12 cellular contexts compared by ENCODE assay signal in the genomic region with DNA sequence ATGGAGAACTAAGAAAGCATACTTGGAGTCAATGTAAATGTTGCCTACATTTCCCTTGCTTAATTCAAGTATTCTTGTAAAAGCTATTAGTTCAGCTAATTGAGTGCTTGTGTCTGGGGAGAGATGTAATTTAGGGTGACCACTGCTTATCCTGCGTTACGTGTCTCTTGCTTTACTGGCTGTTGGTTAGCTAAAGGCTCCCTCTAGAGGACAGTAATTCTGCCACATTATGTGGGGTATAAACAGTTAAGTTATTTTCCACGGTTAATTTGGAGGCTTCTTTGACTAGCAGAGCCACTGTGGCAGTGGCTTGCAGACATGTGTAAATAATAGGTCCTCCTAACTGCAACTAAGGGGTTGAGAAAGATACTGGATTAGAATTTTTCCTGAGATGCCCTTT. TPM values are rescaled to one million over a fixed set of nuclear protein-coding genes. Genes with fewer than 3 reads are reported as not detected.
DNase-seq lines count a peak whose midpoint lies in the region; ATAC-seq and TF ChIP-seq lines count a peak whose summit lies in the region.
"Had no signal": no experiment of that assay in that cellular context is flagged by ENCODE, and none has a peak within 500 bp of the region (broad histone marks: within the 10 kb centered on the region; RNA-seq: fewer than 3 reads in every experiment).

No MANE protein-coding gene starts in this region.

- H3K27me3 ChIP-seq in SK-N-SH (ENCODE audit: insufficient read depth) = no peaks in the 10 kb centered on the region
- H3K27me3 ChIP-seq in transverse colon = no peaks in the 10 kb centered on the region
- no peaks in the 10 kb centered on the region for H3K27me3 ChIP-seq in dorsolateral prefrontal cortex
- H3K27me3 ChIP-seq: left lung, uterus had no signal

- no peak overlapping the region for H3K9ac ChIP-seq in SK-N-SH

- no peak overlapping the region for H3K27ac ChIP-seq in SK-N-SH (ENCODE audit: low read depth in 2 of 2, low read length in 1 of 2)
- no peak overlapping the region for H3K27ac ChIP-seq in transverse colon
- no peak overlapping the region for H3K27ac ChIP-seq in dorsolateral prefrontal cortex
- H3K27ac ChIP-seq: left lung, uterus had no signal

- WGBS in SK-N-SH (ENCODE audit: low lambda C conversion rate) = 0% methylated on average over 3 of the region's 3 CpGs
- WGBS in transverse colon (ENCODE audit: low coverage in 1 of 2), 2 donors = 52 to 55% methylated on average over 2 to 3 of the region's 3 CpGs

- no peak overlapping the region for H3K4me3 ChIP-seq in SK-N-SH (ENCODE audit: low read depth in 2 of 2, low read length in 1 of 2)
- no peak overlapping the region for H3K4me3 ChIP-seq in choroid plexus epithelial cell (ENCODE audit: low read depth, low read length)
- no peak overlapping the region for H3K4me3 ChIP-seq in transverse colon
- H3K4me3 ChIP-seq in dorsolateral prefrontal cortex = no peak overlapping the region
- H3K4me3 ChIP-seq: left lung, uterus had no signal

- peak; percentile 26 for TF ChIP-seq RAD21 in SK-N-SH (IDR thresholded peaks at IDR 0.05; ENCODE audit: low read length)

- H3K9me2 ChIP-seq in SK-N-SH = no peaks in the 10 kb centered on the region

- no peaks in the 10 kb centered on the region for H3K79me2 ChIP-seq in SK-N-SH (ENCODE audit: insufficient read depth)

- intact Hi-C loops in transverse colon (cut with DNase I; ENCODE audit: low total_unique reads) (no loop called here), dorsolateral prefrontal cortex (cut with DNase I) (no loop called here)

- H2AFZ ChIP-seq in SK-N-SH (ENCODE audit: low read depth) = no peak overlapping the region

- CTCF ChIA-PET in SK-N-SH (lab: Yijun Ruan, JAX) = interaction anchor here (0.6 to 1.1 kb wide), 2 partner anchors 9 to 141 kb away, joined by 3 read pairs; no protein-coding TSS in a partner anchor

- no peak for ATAC-seq in SK-N-SH treated with all-trans-retinoic acid at 6 μM for 48 hours
- ATAC-seq in HG03457 (IDR thresholded peaks at IDR 0.05; ENCODE audit: unreplicated experiment) = no peak
- ATAC-seq in HG03442 (IDR thresholded peaks at IDR 0.05; ENCODE audit: unreplicated experiment) = no peak
- ATAC-seq: left lung had no signal

- in situ Hi-C loops in transverse colon (cut with MboI; ENCODE audit: low pct_ligation_motif_present in 1 of 4, low pct_unique_long_range_greater_than_20kb in 1 of 4, low sequenced_read_pairs in 3 of 4) = no loop called here

- DNase-seq in SK-N-SH (no peak), M059J (ENCODE audit: low read depth) (peak; percentile 8), choroid plexus epithelial cell (ENCODE audit: low read depth) (peak; percentile 30), transverse colon (no peak), dorsolateral prefrontal cortex (no peak)
- DNase-seq: anterior cingulate cortex, left lung, NCI-H2081 treated with DMSO at 0.1 percent for 48 hours, uterus had no signal

- no peak overlapping the region for H3K4me2 ChIP-seq in SK-N-SH

- H4K20me1 ChIP-seq in SK-N-SH (ENCODE audit: insufficient read depth) = no peaks in the 10 kb centered on the region

- no peak for TF ChIP-seq POLR2A in transverse colon (IDR thresholded peaks at IDR 0.05)

- no peak for TF ChIP-seq EP300 in SK-N-SH (IDR thresholded peaks at IDR 0.05; ENCODE audit: borderline replicate concordance in 1 of 2, low read depth in 1 of 2, low read length in 1 of 2)
- TF ChIP-seq EP300 in transverse colon (IDR thresholded peaks at IDR 0.05; ENCODE audit: low read depth) = no peak

- TF ChIP-seq CTCF in SK-N-SH (IDR thresholded peaks at IDR 0.05) (peak; percentile 20), choroid plexus epithelial cell (conservative IDR thresholded peaks at IDR 0.05; ENCODE audit: low read depth, low read length) (peak; percentile 54), transverse colon (IDR thresholded peaks at IDR 0.05) (peak; percentile 10 to 26 (median 16)), dorsolateral prefrontal cortex (IDR thresholded peaks at IDR 0.05 in 54 of 56, conservative IDR thresholded peaks at IDR 0.05 in 2 of 56; ENCODE audit: low read depth in 1 of 56, partially characterized antibody in 56 of 56) (no peak)

- H3F3A ChIP-seq in SK-N-SH (replicated peaks; ENCODE audit: insufficient read depth) = no peaks in the 10 kb centered on the region

- H3K9me3 ChIP-seq in SK-N-SH = no peaks in the 10 kb centered on the region; the same call in 1 of the 2 replicates
- H3K9me3 ChIP-seq in transverse colon = peaks cover 22% of the 10 kb centered on the region in 2 donors

- H3K36me3 ChIP-seq in SK-N-SH (replicated peaks in 1 of 2; ENCODE audit: control insufficient read depth in 1 of 2, insufficient read depth in 2 of 2, low read length in 1 of 2) = no peaks in the 10 kb centered on the region
- H3K36me3 ChIP-seq in transverse colon = no peaks in the 10 kb centered on the region
- H3K36me3 ChIP-seq: left lung, uterus had no signal

- H3K4me1 ChIP-seq in SK-N-SH (ENCODE audit: control insufficient read depth in 1 of 2, insufficient read depth in 2 of 2, low read depth in 1 of 2, low read length in 1 of 2) (no peaks in the 10 kb centered on the region), transverse colon (no peaks in the 10 kb centered on the region)
- H3K4me1 ChIP-seq: left lung, uterus had no signal

- POLR2A ChIA-PET in SK-N-SH (lab: Yijun Ruan, JAX) = no interaction called here

TF ChIP-seq in SK-N-SH, 30 proteins besides CTCF, POLR2A, EP300 and RAD21:
- TF ChIP-seq RFX5 (IDR thresholded peaks at IDR 0.05; ENCODE audit: low read length) (no peak), RCOR1 (IDR thresholded peaks at IDR 0.05; ENCODE audit: low read length) (no peak), SIN3A (IDR thresholded peaks at IDR 0.05; ENCODE audit: borderline replicate concordance, low read depth, low read length) (no peak)
- TF ChIP-seq, protein P1, sequence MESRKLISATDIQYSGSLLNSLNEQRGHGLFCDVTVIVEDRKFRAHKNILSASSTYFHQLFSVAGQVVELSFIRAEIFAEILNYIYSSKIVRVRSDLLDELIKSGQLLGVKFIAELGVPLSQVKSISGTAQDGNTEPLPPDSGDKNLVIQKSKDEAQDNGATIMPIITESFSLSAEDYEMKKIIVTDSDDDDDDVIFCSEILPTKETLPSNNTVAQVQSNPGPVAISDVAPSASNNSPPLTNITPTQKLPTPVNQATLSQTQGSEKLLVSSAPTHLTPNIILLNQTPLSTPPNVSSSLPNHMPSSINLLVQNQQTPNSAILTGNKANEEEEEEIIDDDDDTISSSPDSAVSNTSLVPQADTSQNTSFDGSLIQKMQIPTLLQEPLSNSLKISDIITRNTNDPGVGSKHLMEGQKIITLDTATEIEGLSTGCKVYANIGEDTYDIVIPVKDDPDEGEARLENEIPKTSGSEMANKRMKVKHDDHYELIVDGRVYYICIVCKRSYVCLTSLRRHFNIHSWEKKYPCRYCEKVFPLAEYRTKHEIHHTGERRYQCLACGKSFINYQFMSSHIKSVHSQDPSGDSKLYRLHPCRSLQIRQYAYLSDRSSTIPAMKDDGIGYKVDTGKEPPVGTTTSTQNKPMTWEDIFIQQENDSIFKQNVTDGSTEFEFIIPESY (IDR thresholded peaks at IDR 0.05; ENCODE audit: borderline replicate concordance, low read depth) = no peak

TF ChIP-seq in SK-N-SH treated with all-trans-retinoic acid at 6 μM for 48 hours, 23 proteins besides CTCF, POLR2A, EP300 and RAD21:
- no peak for TF ChIP-seq CSDC2 (CRISPR knock-in tag; IDR thresholded peaks at IDR 0.05)
- TF ChIP-seq GLIS3 (CRISPR knock-in tag; IDR thresholded peaks at IDR 0.05) = no peak
- TF ChIP-seq, protein P2, sequence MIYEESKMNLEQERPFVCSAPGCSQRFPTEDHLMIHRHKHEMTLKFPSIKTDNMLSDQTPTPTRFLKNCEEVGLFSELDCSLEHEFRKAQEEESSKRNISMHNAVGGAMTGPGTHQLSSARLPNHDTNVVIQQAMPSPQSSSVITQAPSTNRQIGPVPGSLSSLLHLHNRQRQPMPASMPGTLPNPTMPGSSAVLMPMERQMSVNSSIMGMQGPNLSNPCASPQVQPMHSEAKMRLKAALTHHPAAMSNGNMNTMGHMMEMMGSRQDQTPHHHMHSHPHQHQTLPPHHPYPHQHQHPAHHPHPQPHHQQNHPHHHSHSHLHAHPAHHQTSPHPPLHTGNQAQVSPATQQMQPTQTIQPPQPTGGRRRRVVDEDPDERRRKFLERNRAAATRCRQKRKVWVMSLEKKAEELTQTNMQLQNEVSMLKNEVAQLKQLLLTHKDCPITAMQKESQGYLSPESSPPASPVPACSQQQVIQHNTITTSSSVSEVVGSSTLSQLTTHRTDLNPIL (CRISPR knock-in tag; IDR thresholded peaks at IDR 0.05; ENCODE audit: low read depth) = no peak
- no peak for TF ChIP-seq SNAI2 (CRISPR knock-in tag; IDR thresholded peaks at IDR 0.05)
- no peak for TF ChIP-seq ZFP3 (CRISPR knock-in tag; IDR thresholded peaks at IDR 0.05)
- no peak for TF ChIP-seq ZFP30 (CRISPR knock-in tag; IDR thresholded peaks at IDR 0.05)
- no peak for TF ChIP-seq TCF4 (CRISPR knock-in tag; IDR thresholded peaks at IDR 0.05; ENCODE audit: borderline replicate concordance)
- no peak for TF ChIP-seq ZC3H10 (CRISPR knock-in tag; IDR thresholded peaks at IDR 0.05)
- no peak for TF ChIP-seq BACH2 (CRISPR knock-in tag; IDR thresholded peaks at IDR 0.05; ENCODE audit: borderline replicate concordance)
- no peak for TF ChIP-seq ZNF8 (CRISPR knock-in tag; IDR thresholded peaks at IDR 0.05)
- TF ChIP-seq ZNF70 (CRISPR knock-in tag; IDR thresholded peaks at IDR 0.05) = no peak
- no peak for TF ChIP-seq OSR1 (CRISPR knock-in tag; IDR thresholded peaks at IDR 0.05)
- no peak for TF ChIP-seq ZNF565 (CRISPR knock-in tag; conservative IDR thresholded peaks at IDR 0.05; ENCODE audit: low read depth)

RNA-seq across cellular contexts. Expression of a gene that starts 25.3 kb away (rescaled TPM):
- 5.6 and 5.8 TPM in 2 replicates for polyA plus RNA-seq in SK-N-SH (2012; rRNA removed)
- 6.4 and 6.8 TPM in 2 replicates for polyA plus RNA-seq in SK-N-SH (2012; cell fraction: cytosol; rRNA removed)
- polyA plus RNA-seq in SK-N-SH (2012; cell fraction: nucleus; rRNA removed) = 6.3 and 7.3 TPM in 2 replicates
- total RNA-seq in M059J (2014; rRNA removed; shearing (Covaris generic)) = 2.7 and 8.0 TPM in 2 replicates
- total RNA-seq in transverse colon (10 to 100 TPM; 19.1 to 25.1 (median 22.2) TPM), dorsolateral prefrontal cortex (10 to 100 TPM; 17.7 to 38.0 (median 28.3) TPM)

Comparison
In these comparisons a context has a peak if more than half of its experiments do, and no peak if none do; other contexts are left out.
1. DNase-seq: peak in M059J (single experiment) and choroid plexus epithelial cell (single experiment); none in SK-N-SH (single experiment), transverse colon (single experiment) and dorsolateral prefrontal cortex (0 of 10).
2. CTCF ChIP-seq: peak in SK-N-SH (single experiment), choroid plexus epithelial cell (single experiment) and transverse colon (5 of 5); none in dorsolateral prefrontal cortex (0 of 56).